10 cellular contexts compared by ENCODE assay signal in genomic region chr6:156167289-156168076, GRCh38.
DNase-seq lines count a peak whose midpoint lies in the region; ATAC-seq, FAIRE-seq and TF ChIP-seq lines count a peak whose summit lies in the region.
"Had no signal": no experiment of that assay in that cellular context is flagged by ENCODE, and none has a peak within 500 bp of the region (broad histone marks: within the 10 kb centered on the region; RNA-seq: fewer than 3 reads in every experiment).

No MANE protein-coding gene starts in this region.

- H3K27ac Mint-ChIP-seq in activated naive CD4-positive, alpha-beta T cell treated with anti-CD3 and anti-CD28 coated beads for 36 hours: peak overlapping the region; percentile 51
- peak overlapping the region; percentile 86 for H3K27ac Mint-ChIP-seq in mesothelial cell of epicardium

- WGBS in small intestine, 3 donors: 36 to 77% (median 63%) methylated on average over 11 of the region's 11 CpGs

- no peaks in the 10 kb centered on the region for H3K27me3 ChIP-seq in vagina
- H3K27me3 ChIP-seq in H7 (ENCODE audit: control insufficient read depth, insufficient read depth, low read length): no peaks in the 10 kb centered on the region
- no peaks in the 10 kb centered on the region for H3K27me3 ChIP-seq in small intestine (ENCODE audit: control insufficient read depth in 2 of 2, insufficient read depth in 2 of 2, low read length in 2 of 2)

- ATAC-seq in GM18870 (IDR thresholded peaks at IDR 0.05; ENCODE audit: unreplicated experiment): no peak

- TF ChIP-seq POLR2A in vagina (IDR thresholded peaks at IDR 0.05): no peak

- peaks cover 39% of the 10 kb centered on the region for H3K4me1 Mint-ChIP-seq in activated naive CD4-positive, alpha-beta T cell treated with anti-CD3 and anti-CD28 coated beads for 36 hours (ENCODE audit: low read depth)
- H3K4me1 Mint-ChIP-seq in mesothelial cell of epicardium: peaks cover 21% of the 10 kb centered on the region

- H3K9me3 Mint-ChIP-seq in activated naive CD4-positive, alpha-beta T cell treated with anti-CD3 and anti-CD28 coated beads for 36 hours: no peaks in the 10 kb centered on the region
- no peaks in the 10 kb centered on the region for H3K9me3 Mint-ChIP-seq in mesothelial cell of epicardium

- DNase-seq in activated naive CD4-positive, alpha-beta T cell treated with anti-CD3 and anti-CD28 coated beads for 36 hours: peak; percentile 15
- no peak for DNase-seq in activated naive CD4-positive, alpha-beta T cell treated with Interleukin-2 at 50 U/mL for 16 hours
- DNase-seq in coronary artery (ENCODE audit: low spot score) (no peak), mesothelial cell of epicardium (ENCODE audit: low spot score in 2 of 2, unreplicated experiment in 2 of 2) (no peak), vagina (ENCODE audit: extremely low spot score in 2 of 2) (no peak), H7 (no peak), small intestine (no peak)
- DNase-seq: CD8-positive, alpha-beta memory T cell; NCI-H187 had no signal

- H3K36me3 Mint-ChIP-seq in activated naive CD4-positive, alpha-beta T cell treated with anti-CD3 and anti-CD28 coated beads for 36 hours (ENCODE audit: low read depth): no peaks in the 10 kb centered on the region
- no peaks in the 10 kb centered on the region for H3K36me3 Mint-ChIP-seq in mesothelial cell of epicardium
- H3K36me3 Mint-ChIP-seq: CD8-positive, alpha-beta memory T cell had no signal

- H3K4me3 ChIP-seq in coronary artery (peak overlapping the region; percentile 66), vagina (peak overlapping the region; percentile 25 to 31), H7 (ENCODE audit: insufficient read depth, low read depth, low read length) (no peak overlapping the region), small intestine (ENCODE audit: low read depth in 1 of 2, low read length in 2 of 2) (no peak overlapping the region)

- TF ChIP-seq CTCF in coronary artery (IDR thresholded peaks at IDR 0.05): no peak
- no peak for TF ChIP-seq CTCF in mesothelial cell of epicardium (IDR thresholded peaks at IDR 0.05; ENCODE audit: unreplicated experiment)
- no peak for TF ChIP-seq CTCF in vagina (IDR thresholded peaks at IDR 0.05)

- peaks cover 32% of the 10 kb centered on the region for H3K4me1 ChIP-seq in vagina
- H3K4me1 ChIP-seq in small intestine (ENCODE audit: control insufficient read depth in 2 of 2, insufficient read depth in 1 of 2, low read depth in 1 of 2, low read length in 1 of 2): no peaks in the 10 kb centered on the region

- H3K4me3 Mint-ChIP-seq in activated naive CD4-positive, alpha-beta T cell treated with anti-CD3 and anti-CD28 coated beads for 36 hours: peak overlapping the region; percentile 63
- peak overlapping the region; percentile 18 for H3K4me3 Mint-ChIP-seq in mesothelial cell of epicardium
- H3K4me3 Mint-ChIP-seq: CD8-positive, alpha-beta memory T cell had no signal

- H3K9me3 ChIP-seq in vagina (no peaks in the 10 kb centered on the region), small intestine (ENCODE audit: control insufficient read depth, low read depth) (no peaks in the 10 kb centered on the region)

- no peaks in the 10 kb centered on the region for H3K27me3 Mint-ChIP-seq in activated naive CD4-positive, alpha-beta T cell treated with anti-CD3 and anti-CD28 coated beads for 36 hours (ENCODE audit: low read depth)
- peaks cover under 1% of the 10 kb centered on the region for H3K27me3 Mint-ChIP-seq in mesothelial cell of epicardium (ENCODE audit: low read depth)
- H3K27me3 Mint-ChIP-seq: CD8-positive, alpha-beta memory T cell had no signal

- intact Hi-C loops in activated naive CD4-positive, alpha-beta T cell treated with anti-CD3 and anti-CD28 coated beads for 36 hours (cut with micrococcal nuclease): loop anchor here (1.0 kb wide), 1 partner anchor 25 kb away; no protein-coding TSS in a partner anchor
- intact Hi-C loops in vagina (cut with DNase I): no loop called here

- no peaks in the 10 kb centered on the region for H3K36me3 ChIP-seq in vagina
- no peaks in the 10 kb centered on the region for H3K36me3 ChIP-seq in H7 (replicated peaks; ENCODE audit: control insufficient read depth, insufficient read depth, low read length)
- no peaks in the 10 kb centered on the region for H3K36me3 ChIP-seq in small intestine (ENCODE audit: control insufficient read depth in 2 of 2, insufficient read depth in 2 of 2, low read length in 2 of 2)

- no peak for FAIRE-seq in small intestine (lab: Jason Lieb, UNC)

- CTCF ChIA-PET in activated naive CD4-positive, alpha-beta T cell treated with anti-CD3 and anti-CD28 coated beads for 36 hours (lab: Charles Lee): interaction anchor here (0.5 to 0.6 kb wide), 3 partner anchors 25 to 48 kb away, joined by 4 read pairs; no protein-coding TSS in a partner anchor

- H3K27ac ChIP-seq in coronary artery: peak overlapping the region; percentile 8 to 73
- peak overlapping the region; percentile 63 for H3K27ac ChIP-seq in vagina
- H3K27ac ChIP-seq in small intestine (ENCODE audit: low read depth in 1 of 2, low read length in 1 of 2): peak overlapping the region in 1 of 2 donors; percentile 2

Comparison
In these comparisons a context has a peak if more than half of its experiments do, and no peak if none do; other contexts are left out.
1. H3K4me3 ChIP-seq: peak in coronary artery (single experiment) and vagina (2 of 2); none in H7 (single experiment) and small intestine (0 of 2).